Comparison of ENCODE assay signal across 25 cellular contexts in the genomic region with DNA sequence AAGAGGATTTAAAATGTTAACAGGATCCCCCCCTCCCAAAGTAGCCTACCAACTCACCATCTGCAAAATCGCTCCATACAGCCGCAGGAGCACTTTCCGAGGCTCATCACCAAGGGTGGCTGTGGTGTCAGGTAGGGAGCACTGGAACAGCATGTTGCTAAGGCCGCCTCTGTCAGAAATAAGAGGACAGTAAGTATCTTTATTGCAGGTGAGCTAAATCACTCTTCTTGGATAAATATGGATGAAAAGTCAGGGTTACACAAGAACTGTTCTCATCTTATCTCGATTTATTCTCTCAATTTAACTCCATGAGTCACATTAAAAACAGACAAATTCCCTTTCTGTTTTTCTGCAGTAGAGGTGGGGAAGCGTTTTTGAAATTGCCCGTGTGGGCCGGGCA.
"Had no signal": no experiment of that assay in that cellular context is flagged by ENCODE, and none has a peak within 500 bp of the region (broad histone marks: within the 10 kb centered on the region; RNA-seq: fewer than 3 reads in every experiment).

No MANE protein-coding gene starts in this region.

- H3K36me3 ChIP-seq: ascending aorta, brain microvascular endothelial cell, gastrocnemius medialis, left ventricle myocardium inferior, right atrium auricular region, suprapubic skin, tibial artery had no signal

- H3K27ac Mint-ChIP-seq: activated CD4-positive, alpha-beta T cell treated with anti-CD3 and anti-CD28 coated beads for 36 hours; activated CD8-positive, alpha-beta memory T cell treated with anti-CD3 and anti-CD28 coated beads, Interleukin-2, amount 10 ng/mL, durations not matched to agents 7 days and 5 days; activated CD8-positive, alpha-beta T cell treated with anti-CD3 and anti-CD28 coated beads, Interleukin-2, amount 10 ng/mL, durations not matched to agents 7 days and 5 days; dendritic cell treated with granulocyte-macrophage colony-stimulating factor and Interleukin-4, amounts not matched to agents 40 ng/mL and 50 ng/mL, for 4 days; naive thymus-derived CD4-positive, alpha-beta T cell; stimulated activated naive B cell treated with anti-CD40 and anti-IgM and Interleukin-4, amounts not matched to agents 10 μg/mL and 1 μg/mL and 100 μg/mL, for 72 hours; T-helper 2 cell treated with Interferon-gamma antibody and Interleukin-4, amounts not matched to agents 5 μg/mL and 100 μg/mL, for 36 hours had no signal

- H3K36me3 Mint-ChIP-seq: activated CD8-positive, alpha-beta memory T cell treated with anti-CD3 and anti-CD28 coated beads, Interleukin-2, amount 10 ng/mL, durations not matched to agents 7 days and 5 days; activated naive CD4-positive, alpha-beta T cell treated with anti-CD3 and anti-CD28 coated beads, Interleukin-2, amount 50 U/mL, for 72 hours; naive thymus-derived CD4-positive, alpha-beta T cell had no signal

- H3K27me3 ChIP-seq: ascending aorta, brain microvascular endothelial cell, gastrocnemius medialis, right atrium auricular region, suprapubic skin, tibial artery had no signal

- DNase-seq: activated CD4-positive, alpha-beta T cell treated with anti-CD3 and anti-CD28 coated beads for 36 hours; activated CD4-positive, CD25-positive, alpha-beta regulatory T cell; activated CD8-positive, alpha-beta memory T cell treated with anti-CD3 and anti-CD28 coated beads, Interleukin-2, amount 10 ng/mL, durations not matched to agents 7 days and 5 days; activated CD8-positive, alpha-beta T cell treated with anti-CD3 and anti-CD28 coated beads, Interleukin-2, amount 10 ng/mL, durations not matched to agents 7 days and 5 days; activated naive CD4-positive, alpha-beta T cell; activated T-cell treated with anti-CD3 and anti-CD28 coated beads, Interleukin-2, amount 50 U/mL, for 48 hours; brain microvascular endothelial cell; erythroblast; gastrocnemius medialis; glutamatergic neuron; left ventricle myocardium inferior; naive thymus-derived CD4-positive, alpha-beta T cell; stimulated activated CD4-positive, alpha-beta T cell treated with anti-CD3 and anti-CD28 coated beads, Interleukin-15, amount 100 ng/mL, for 24 hours; stimulated activated CD4-positive, alpha-beta T cell treated with anti-CD3 and anti-CD28 coated beads, Interleukin-2, amount 100 ng/mL, for 24 hours; stimulated activated naive B cell treated with anti-CD40 and anti-IgM and Interleukin-4, amounts not matched to agents 10 μg/mL and 1 μg/mL and 100 μg/mL, for 72 hours; T-helper 1 cell; tibial artery had no signal

- H3K4me1 ChIP-seq: suprapubic skin, tibial artery had no signal

- H3K9me3 ChIP-seq: ascending aorta, gastrocnemius medialis, left ventricle myocardium inferior, right atrium auricular region, suprapubic skin, tibial artery had no signal

- H3K4me3 ChIP-seq: ascending aorta, gastrocnemius medialis, left ventricle myocardium inferior, lung, right atrium auricular region, suprapubic skin, tibial artery had no signal

- H3K27me3 Mint-ChIP-seq: activated CD4-positive, alpha-beta T cell treated with anti-CD3 and anti-CD28 coated beads for 36 hours; activated CD8-positive, alpha-beta memory T cell treated with anti-CD3 and anti-CD28 coated beads, Interleukin-2, amount 10 ng/mL, durations not matched to agents 7 days and 5 days; dendritic cell treated with granulocyte-macrophage colony-stimulating factor and Interleukin-4, amounts not matched to agents 40 ng/mL and 50 ng/mL, for 4 days; naive thymus-derived CD4-positive, alpha-beta T cell; stimulated activated naive B cell treated with anti-CD40 and anti-IgM and Interleukin-4, amounts not matched to agents 10 μg/mL and 1 μg/mL and 100 μg/mL, for 72 hours had no signal

- H3K27ac ChIP-seq: ascending aorta, brain microvascular endothelial cell, gastrocnemius medialis, left ventricle myocardium inferior, right atrium auricular region, suprapubic skin, tibial artery had no signal

- H3K4me3 Mint-ChIP-seq: activated CD4-positive, alpha-beta T cell treated with anti-CD3 and anti-CD28 coated beads for 36 hours; activated CD8-positive, alpha-beta memory T cell treated with anti-CD3 and anti-CD28 coated beads, Interleukin-2, amount 10 ng/mL, durations not matched to agents 7 days and 5 days; activated CD8-positive, alpha-beta T cell treated with anti-CD3 and anti-CD28 coated beads, Interleukin-2, amount 10 ng/mL, durations not matched to agents 7 days and 5 days; dendritic cell treated with granulocyte-macrophage colony-stimulating factor and Interleukin-4, amounts not matched to agents 40 ng/mL and 50 ng/mL, for 4 days; mesothelial cell of epicardium; naive thymus-derived CD4-positive, alpha-beta T cell; stimulated activated naive B cell treated with anti-CD40 and anti-IgM and Interleukin-4, amounts not matched to agents 10 μg/mL and 1 μg/mL and 100 μg/mL, for 72 hours; T-helper 2 cell treated with Interferon-gamma antibody and Interleukin-4, amounts not matched to agents 5 μg/mL and 100 μg/mL, for 36 hours had no signal

- H3K9me3 Mint-ChIP-seq: activated naive CD4-positive, alpha-beta T cell treated with anti-CD3 and anti-CD28 coated beads, Interleukin-2, amount 50 U/mL, for 72 hours; dendritic cell treated with granulocyte-macrophage colony-stimulating factor and Interleukin-4, amounts not matched to agents 40 ng/mL and 50 ng/mL, for 4 days; naive thymus-derived CD4-positive, alpha-beta T cell; stimulated activated naive B cell treated with anti-CD40 and anti-IgM and Interleukin-4, amounts not matched to agents 10 μg/mL and 1 μg/mL and 100 μg/mL, for 72 hours; T-helper 2 cell treated with Interferon-gamma antibody and Interleukin-4, amounts not matched to agents 5 μg/mL and 100 μg/mL, for 36 hours had no signal
